8 cellular contexts compared by ENCODE assay signal in genomic region chr2:70977605-70978205, GRCh38. TPM values are rescaled to one million over a fixed set of nuclear protein-coding genes. Genes with fewer than 3 reads are reported as not detected.
DNase-seq lines count a peak whose midpoint lies in the region; ATAC-seq and TF ChIP-seq lines count a peak whose summit lies in the region.

No MANE protein-coding gene starts in this region.

- H3K9ac ChIP-seq in parathyroid adenoma: no peak overlapping the region

- H3K4me3 Mint-ChIP-seq in activated CD4-positive, alpha-beta memory T cell treated with anti-CD3 and anti-CD28 coated beads, Interleukin-2, amount 10 ng/mL, durations not matched to agents 7 days and 5 days: peak overlapping the region; percentile 68

- H3K4me3 ChIP-seq in MG63 (peak overlapping the region; percentile 55), foreskin fibroblast (ENCODE audit: low read depth in 1 of 2, low read length in 2 of 2) (peak overlapping the region; percentile 67 to 71), parathyroid adenoma (ENCODE audit: low read depth, low read length) (peak overlapping the region; percentile 66)

- no peak for TF ChIP-seq CTCF in foreskin fibroblast (IDR thresholded peaks at IDR 0.05; ENCODE audit: low read depth, low read length)
- TF ChIP-seq CTCF in parathyroid adenoma (IDR thresholded peaks at IDR 0.05): peak; percentile 2

- CTCF ChIA-PET in activated CD4-positive, alpha-beta memory T cell treated with anti-CD3 and anti-CD28 coated beads, Interleukin-2, amount 10 ng/mL, durations not matched to agents 7 days and 5 days (lab: Charles Lee): interaction anchor here (1.2 to 3.8 kb wide), 2 partner anchors 12 to 24 kb away, joined by 3 to 37 read pairs; no protein-coding TSS in a partner anchor

- no peaks in the 10 kb centered on the region for H3K36me3 Mint-ChIP-seq in activated CD4-positive, alpha-beta memory T cell treated with anti-CD3 and anti-CD28 coated beads, Interleukin-2, amount 10 ng/mL, durations not matched to agents 7 days and 5 days (ENCODE audit: low read depth)

- H3K36me3 ChIP-seq in MG63 (no peaks in the 10 kb centered on the region), parathyroid adenoma (ENCODE audit: control insufficient read depth, insufficient read depth, low read length) (no peaks in the 10 kb centered on the region)

- H3K27ac Mint-ChIP-seq in activated CD4-positive, alpha-beta memory T cell treated with anti-CD3 and anti-CD28 coated beads, Interleukin-2, amount 10 ng/mL, durations not matched to agents 7 days and 5 days: peak overlapping the region; percentile 73

- DNase-seq in COR-L47 (lab: John Stamatoyannopoulos, UW) (peak; percentile 46), MG63 (peak; percentile 31), foreskin fibroblast (peak; percentile 92 to 96)
- DNase-seq in activated CD4-positive, alpha-beta memory T cell treated with anti-CD3 and anti-CD28 coated beads, Interleukin-2, amount 10 ng/mL, durations not matched to agents 7 days and 5 days: peak; percentile 40

- peaks cover 4% of the 10 kb centered on the region for H3K4me1 ChIP-seq in parathyroid adenoma

- H2AFZ ChIP-seq in parathyroid adenoma: peak overlapping the region; percentile 92

- H3K9me3 ChIP-seq in MG63 (no peaks in the 10 kb centered on the region), parathyroid adenoma (ENCODE audit: control insufficient read depth, low read length) (no peaks in the 10 kb centered on the region)

- H3K27ac ChIP-seq in parathyroid adenoma: peak overlapping the region; percentile 80

- no peaks in the 10 kb centered on the region for H3K27me3 ChIP-seq in MG63
- no peaks in the 10 kb centered on the region for H3K27me3 ChIP-seq in parathyroid adenoma (ENCODE audit: control insufficient read depth, insufficient read depth, low read length)

- ATAC-seq in HG03378 (IDR thresholded peaks at IDR 0.05; ENCODE audit: unreplicated experiment) (no peak), GM21381 (IDR thresholded peaks at IDR 0.05; ENCODE audit: unreplicated experiment) (no peak), HG03095 (IDR thresholded peaks at IDR 0.05; ENCODE audit: unreplicated experiment) (no peak)

- peak overlapping the region; percentile 95 for H3K4me2 ChIP-seq in parathyroid adenoma (ENCODE audit: low read length)

- H3K4me1 Mint-ChIP-seq in activated CD4-positive, alpha-beta memory T cell treated with anti-CD3 and anti-CD28 coated beads, Interleukin-2, amount 10 ng/mL, durations not matched to agents 7 days and 5 days: peaks cover 15% of the 10 kb centered on the region

- no peaks in the 10 kb centered on the region for H3K9me3 Mint-ChIP-seq in activated CD4-positive, alpha-beta memory T cell treated with anti-CD3 and anti-CD28 coated beads, Interleukin-2, amount 10 ng/mL, durations not matched to agents 7 days and 5 days

- H3K79me2 ChIP-seq in parathyroid adenoma: no peaks in the 10 kb centered on the region

- POLR2A ChIA-PET in activated CD4-positive, alpha-beta memory T cell treated with anti-CD3 and anti-CD28 coated beads, Interleukin-2, amount 10 ng/mL, durations not matched to agents 7 days and 5 days (lab: Charles Lee): interaction anchor here (1.5 kb wide), 1 partner anchor 91 kb away, joined by 4 read pairs; the partner anchor contains the start of gene NAGK

- peaks cover 11% of the 10 kb centered on the region for H3K27me3 Mint-ChIP-seq in activated CD4-positive, alpha-beta memory T cell treated with anti-CD3 and anti-CD28 coated beads, Interleukin-2, amount 10 ng/mL, durations not matched to agents 7 days and 5 days

RNA-seq across cellular contexts. Expression of gene ANKRD53, which starts 0.7 kb away (rescaled TPM):
- not detected in 2 replicates for total RNA-seq in MG63 (2014; rRNA removed; shearing (Covaris generic); ENCODE audit: low replicate concordance)
- not detected for total RNA-seq in activated CD4-positive, alpha-beta memory T cell treated with anti-CD3 and anti-CD28 coated beads, Interleukin-2, amount 10 ng/mL, durations not matched to agents 7 days and 5 days

RNA-seq across cellular contexts. Expression of gene TEX261, which starts 17.0 kb away (rescaled TPM):
- total RNA-seq in MG63 (2014; rRNA removed; shearing (Covaris generic); ENCODE audit: low replicate concordance): 39.8 and 78.4 TPM in 2 replicates
- 10 to 100 TPM; 34.8 to 35.8 TPM for total RNA-seq in activated CD4-positive, alpha-beta memory T cell treated with anti-CD3 and anti-CD28 coated beads, Interleukin-2, amount 10 ng/mL, durations not matched to agents 7 days and 5 days

RNA-seq across cellular contexts. Expression of gene ATP6V1B1, which starts 42.0 kb away (rescaled TPM):
- not detected in 2 replicates for total RNA-seq in MG63 (2014; rRNA removed; shearing (Covaris generic); ENCODE audit: low replicate concordance)
- total RNA-seq in activated CD4-positive, alpha-beta memory T cell treated with anti-CD3 and anti-CD28 coated beads, Interleukin-2, amount 10 ng/mL, durations not matched to agents 7 days and 5 days: not detected

Comparison
In these comparisons a context has a peak if more than half of its experiments do, and no peak if none do; other contexts are left out.
1. DNase-seq: peak in every context shown above with its lines; median percentile 94 in foreskin fibroblast; 46 in COR-L47; 40 in activated CD4-positive, alpha-beta memory T cell treated with anti-CD3 and anti-CD28 coated beads, Interleukin-2, amount 10 ng/mL, durations not matched to agents 7 days and 5 days; 31 in MG63.